In genomic region chr13:50668882-50669281, GRCh38 we compare ENCODE assay signal across 19 cellular contexts.
"Had no signal": no experiment of that assay in that cellular context is flagged by ENCODE, and none has a peak within 500 bp of the region (broad histone marks: within the 10 kb centered on the region; RNA-seq: fewer than 3 reads in every experiment).

No MANE protein-coding gene starts in this region.

- H3K27me3 ChIP-seq: brain microvascular endothelial cell, right atrium auricular region, stomach had no signal

- H3K9me3 ChIP-seq: right atrium auricular region, stomach, thoracic aorta had no signal

- H3K4me1 Mint-ChIP-seq: activated naive CD8-positive, alpha-beta T cell treated with anti-CD3 and anti-CD28 coated beads, Interleukin-2, amount 10 ng/mL, durations not matched to agents 7 days and 5 days had no signal

- H3K4me3 ChIP-seq: right atrium auricular region, stomach, thoracic aorta had no signal

- H3K4me1 ChIP-seq: right atrium auricular region, stomach had no signal

- DNase-seq: activated CD4-positive, alpha-beta T cell treated with anti-CD3 and anti-CD28 coated beads for 4 hours; activated CD8-positive, alpha-beta memory T cell treated with anti-CD3 and anti-CD28 coated beads, Interleukin-2, amount 50 U/mL, for 48 hours; activated naive CD4-positive, alpha-beta T cell; activated naive CD8-positive, alpha-beta T cell treated with anti-CD3 and anti-CD28 coated beads, Interleukin-2, amount 10 ng/mL, durations not matched to agents 7 days and 5 days; brain microvascular endothelial cell; dermis blood vessel endothelial cell; foreskin melanocyte; kidney glomerular epithelial cell; mesendoderm; occipital lobe; stomach had no signal

- H3K36me3 Mint-ChIP-seq: WTC11 had no signal

- H3K36me3 ChIP-seq: brain microvascular endothelial cell, right atrium auricular region, stomach, thoracic aorta had no signal

- H3K4me3 Mint-ChIP-seq: activated naive CD8-positive, alpha-beta T cell treated with anti-CD3 and anti-CD28 coated beads, Interleukin-2, amount 10 ng/mL, durations not matched to agents 7 days and 5 days; activated T-helper 1 cell treated with anti-CD3 and anti-CD28 coated beads, Interleukin-12 subunit alpha, Interleukin-12 subunit beta, Interleukin-2, Interleukin-4 antibody, amounts not matched to agents 30 ng/mL and 10 ng/mL and 1 ng/mL, durations not matched to agents 14 hours and 24 hours and 36 hours; natural killer cell treated with Interleukin-12 subunit alpha and Interleukin-12 subunit beta and Interleukin-15 and Interleukin-18, amount 100 ng/mL, for 72 hours; T-helper 1 cell treated with Interleukin-12 subunit alpha and Interleukin-12 subunit beta and Interleukin-4 antibody, amounts not matched to agents 30 μg/mL and 1 μg/mL, for 36 hours; WTC11 had no signal

- H3K27ac Mint-ChIP-seq: activated naive CD8-positive, alpha-beta T cell treated with anti-CD3 and anti-CD28 coated beads, Interleukin-2, amount 10 ng/mL, durations not matched to agents 7 days and 5 days; activated T-helper 1 cell treated with anti-CD3 and anti-CD28 coated beads, Interleukin-12 subunit alpha, Interleukin-12 subunit beta, Interleukin-2, Interleukin-4 antibody, amounts not matched to agents 30 ng/mL and 10 ng/mL and 1 ng/mL, durations not matched to agents 14 hours and 24 hours and 36 hours; natural killer cell treated with Interleukin-12 subunit alpha and Interleukin-12 subunit beta and Interleukin-15 and Interleukin-18, amount 100 ng/mL, for 72 hours; progenitor cell of endocrine pancreas; T-helper 1 cell treated with Interleukin-12 subunit alpha and Interleukin-12 subunit beta and Interleukin-4 antibody, amounts not matched to agents 30 μg/mL and 1 μg/mL, for 36 hours had no signal

- H3K27ac ChIP-seq: brain microvascular endothelial cell, epithelial cell of prostate, right atrium auricular region, stomach, thoracic aorta had no signal

- ATAC-seq: natural killer cell treated with Interleukin-12 subunit alpha and Interleukin-12 subunit beta and Interleukin-15 and Interleukin-18, amount 100 ng/mL, for 72 hours; WTC11 had no signal

- H3K27me3 Mint-ChIP-seq: progenitor cell of endocrine pancreas had no signal
